1 cellular context compared by ENCODE assay signal in genomic region chr5:178113141-178113787, GRCh38.
TF ChIP-seq lines count a peak whose summit lies in the region.

Gene N4BP3, plus strand, starts transcription at chr5:178113532. Its CDS starts 6,052 bp downstream, at chr5:178119584.

TF ChIP-seq in WTC11, 78 proteins besides CTCF, POLR2A, EP300 and RAD21 (continued from another document):
- TF ChIP-seq, protein P1, sequence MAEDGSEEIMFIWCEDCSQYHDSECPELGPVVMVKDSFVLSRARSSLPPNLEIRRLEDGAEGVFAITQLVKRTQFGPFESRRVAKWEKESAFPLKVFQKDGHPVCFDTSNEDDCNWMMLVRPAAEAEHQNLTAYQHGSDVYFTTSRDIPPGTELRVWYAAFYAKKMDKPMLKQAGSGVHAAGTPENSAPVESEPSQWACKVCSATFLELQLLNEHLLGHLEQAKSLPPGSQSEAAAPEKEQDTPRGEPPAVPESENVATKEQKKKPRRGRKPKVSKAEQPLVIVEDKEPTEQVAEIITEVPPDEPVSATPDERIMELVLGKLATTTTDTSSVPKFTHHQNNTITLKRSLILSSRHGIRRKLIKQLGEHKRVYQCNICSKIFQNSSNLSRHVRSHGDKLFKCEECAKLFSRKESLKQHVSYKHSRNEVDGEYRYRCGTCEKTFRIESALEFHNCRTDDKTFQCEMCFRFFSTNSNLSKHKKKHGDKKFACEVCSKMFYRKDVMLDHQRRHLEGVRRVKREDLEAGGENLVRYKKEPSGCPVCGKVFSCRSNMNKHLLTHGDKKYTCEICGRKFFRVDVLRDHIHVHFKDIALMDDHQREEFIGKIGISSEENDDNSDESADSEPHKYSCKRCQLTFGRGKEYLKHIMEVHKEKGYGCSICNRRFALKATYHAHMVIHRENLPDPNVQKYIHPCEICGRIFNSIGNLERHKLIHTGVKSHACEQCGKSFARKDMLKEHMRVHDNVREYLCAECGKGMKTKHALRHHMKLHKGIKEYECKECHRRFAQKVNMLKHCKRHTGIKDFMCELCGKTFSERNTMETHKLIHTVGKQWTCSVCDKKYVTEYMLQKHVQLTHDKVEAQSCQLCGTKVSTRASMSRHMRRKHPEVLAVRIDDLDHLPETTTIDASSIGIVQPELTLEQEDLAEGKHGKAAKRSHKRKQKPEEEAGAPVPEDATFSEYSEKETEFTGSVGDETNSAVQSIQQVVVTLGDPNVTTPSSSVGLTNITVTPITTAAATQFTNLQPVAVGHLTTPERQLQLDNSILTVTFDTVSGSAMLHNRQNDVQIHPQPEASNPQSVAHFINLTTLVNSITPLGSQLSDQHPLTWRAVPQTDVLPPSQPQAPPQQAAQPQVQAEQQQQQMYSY (CRISPR knock-in tag; IDR thresholded peaks at IDR 0.05): peak; percentile 98
- TF ChIP-seq, protein P2, sequence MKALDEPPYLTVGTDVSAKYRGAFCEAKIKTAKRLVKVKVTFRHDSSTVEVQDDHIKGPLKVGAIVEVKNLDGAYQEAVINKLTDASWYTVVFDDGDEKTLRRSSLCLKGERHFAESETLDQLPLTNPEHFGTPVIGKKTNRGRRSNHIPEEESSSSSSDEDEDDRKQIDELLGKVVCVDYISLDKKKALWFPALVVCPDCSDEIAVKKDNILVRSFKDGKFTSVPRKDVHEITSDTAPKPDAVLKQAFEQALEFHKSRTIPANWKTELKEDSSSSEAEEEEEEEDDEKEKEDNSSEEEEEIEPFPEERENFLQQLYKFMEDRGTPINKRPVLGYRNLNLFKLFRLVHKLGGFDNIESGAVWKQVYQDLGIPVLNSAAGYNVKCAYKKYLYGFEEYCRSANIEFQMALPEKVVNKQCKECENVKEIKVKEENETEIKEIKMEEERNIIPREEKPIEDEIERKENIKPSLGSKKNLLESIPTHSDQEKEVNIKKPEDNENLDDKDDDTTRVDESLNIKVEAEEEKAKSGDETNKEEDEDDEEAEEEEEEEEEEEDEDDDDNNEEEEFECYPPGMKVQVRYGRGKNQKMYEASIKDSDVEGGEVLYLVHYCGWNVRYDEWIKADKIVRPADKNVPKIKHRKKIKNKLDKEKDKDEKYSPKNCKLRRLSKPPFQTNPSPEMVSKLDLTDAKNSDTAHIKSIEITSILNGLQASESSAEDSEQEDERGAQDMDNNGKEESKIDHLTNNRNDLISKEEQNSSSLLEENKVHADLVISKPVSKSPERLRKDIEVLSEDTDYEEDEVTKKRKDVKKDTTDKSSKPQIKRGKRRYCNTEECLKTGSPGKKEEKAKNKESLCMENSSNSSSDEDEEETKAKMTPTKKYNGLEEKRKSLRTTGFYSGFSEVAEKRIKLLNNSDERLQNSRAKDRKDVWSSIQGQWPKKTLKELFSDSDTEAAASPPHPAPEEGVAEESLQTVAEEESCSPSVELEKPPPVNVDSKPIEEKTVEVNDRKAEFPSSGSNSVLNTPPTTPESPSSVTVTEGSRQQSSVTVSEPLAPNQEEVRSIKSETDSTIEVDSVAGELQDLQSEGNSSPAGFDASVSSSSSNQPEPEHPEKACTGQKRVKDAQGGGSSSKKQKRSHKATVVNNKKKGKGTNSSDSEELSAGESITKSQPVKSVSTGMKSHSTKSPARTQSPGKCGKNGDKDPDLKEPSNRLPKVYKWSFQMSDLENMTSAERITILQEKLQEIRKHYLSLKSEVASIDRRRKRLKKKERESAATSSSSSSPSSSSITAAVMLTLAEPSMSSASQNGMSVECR (CRISPR knock-in tag; IDR thresholded peaks at IDR 0.05; ENCODE audit: borderline replicate concordance): peak; percentile 57; the same call in 1 of the 2 replicates
- TF ChIP-seq ZNF263 (CRISPR knock-in tag; IDR thresholded peaks at IDR 0.05; ENCODE audit: low read depth) (peak; percentile 35; the same call in 1 of the 2 replicates), E2F5 (CRISPR knock-in tag; IDR thresholded peaks at IDR 0.05) (peak; percentile 55; the same call in 1 of the 2 replicates)
TF ChIP-seq in WTC11: peak in this region for 14.
